ENCODE assay signal across 23 cellular contexts in the genomic region with DNA sequence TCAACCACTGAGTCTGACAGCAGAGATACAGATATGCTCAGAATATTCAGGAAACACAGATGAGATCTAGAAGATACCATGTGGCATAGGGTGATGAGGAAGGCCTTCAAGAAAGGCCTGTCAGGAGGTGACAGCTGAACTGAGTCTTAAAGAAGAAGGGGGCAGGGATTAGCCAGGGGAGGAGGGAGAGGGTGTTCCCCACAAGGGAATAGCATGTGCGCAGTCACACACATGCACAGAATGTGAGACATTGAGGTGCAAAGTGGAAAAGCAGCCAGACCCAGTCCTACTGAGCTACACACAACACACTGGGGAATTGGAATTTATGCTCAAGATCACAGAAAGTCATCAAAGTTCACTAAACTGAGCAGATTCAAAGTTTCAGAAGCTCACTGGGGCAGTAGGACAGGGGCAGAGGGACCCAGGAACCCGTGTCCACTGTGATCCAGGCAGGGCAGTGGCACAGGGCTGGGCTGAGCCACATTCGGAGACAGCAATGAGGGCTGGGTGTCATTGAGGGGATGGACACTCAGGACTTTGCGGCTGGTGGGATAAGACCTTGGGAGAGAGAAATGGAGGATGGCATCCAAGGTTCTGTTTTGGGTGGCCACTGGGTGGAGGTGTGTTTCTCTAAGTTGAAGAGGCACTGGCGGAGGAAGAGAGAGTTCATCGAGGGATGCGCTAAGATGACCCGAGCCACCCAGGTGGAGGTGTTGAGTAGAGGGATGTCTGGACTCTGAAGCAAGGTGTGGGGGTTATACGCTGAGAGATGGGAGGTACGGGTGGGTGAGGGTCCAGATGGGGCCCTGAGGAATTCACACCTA. TPM values are rescaled to one million over a fixed set of nuclear protein-coding genes. Genes with fewer than 3 reads are reported as not detected.
DNase-seq lines count a peak whose midpoint lies in the region; TF ChIP-seq lines count a peak whose summit lies in the region.
"Had no signal": no experiment of that assay in that cellular context is flagged by ENCODE, and none has a peak within 500 bp of the region (broad histone marks: within the 10 kb centered on the region; RNA-seq: fewer than 3 reads in every experiment).

No MANE protein-coding gene starts in this region.

- DNase-seq in D341Med (ENCODE audit: low spot score) (peak; percentile 11), H7 (peak; percentile 48), endodermal cell (peak; percentile 45), posterior vena cava (ENCODE audit: low spot score) (peak; percentile 58), mammary epithelial cell (no peak), germinal center (ENCODE audit: low spot score) (no peak), putamen (ENCODE audit: low spot score) (no peak)
- DNase-seq: CD4-positive, CD25-positive, alpha-beta regulatory T cell; DMS79; H9; HFFc6; MG63; NCI-H1048; NCI-H1417 treated with DMSO at 0.1 percent for 48 hours; NCI-H1930; NCI-H2227 treated with DMSO at 0.1 percent for 48 hours; NCI-H510A treated with DMSO at 0.1 percent for 48 hours; NCI-H82 had no signal

- WGBS in endodermal cell (ENCODE audit: insufficient coverage in 1 of 2, insufficient read length in 1 of 2), 2 experiments: 90 to 93% methylated on average over 10 of the region's 10 CpGs
- 90% methylated on average over 10 of the region's 10 CpGs for WGBS in mammary epithelial cell (ENCODE audit: low coverage, missing lambda C conversion rate)

- H3K27me3 ChIP-seq in H7 (ENCODE audit: control insufficient read depth, insufficient read depth, low read length) (peaks cover 43% of the 10 kb centered on the region), endodermal cell (ENCODE audit: control insufficient read depth, insufficient read depth, low read length, poor library complexity, severe bottlenecking) (peaks cover 59% of the 10 kb centered on the region), mammary epithelial cell (ENCODE audit: insufficient read depth, low read length) (peaks cover 4% of the 10 kb centered on the region)

- H4K20me1 ChIP-seq in mammary epithelial cell (ENCODE audit: insufficient read depth, low read length): no peaks in the 10 kb centered on the region

- BruUV-seq in mammary epithelial cell (replicated peaks; lab: Mats Ljungman, UMichigan): no TSS peak

- no peak overlapping the region for H3K4me2 ChIP-seq in mammary epithelial cell (ENCODE audit: insufficient read depth, low read depth, low read length)

- intact Hi-C loops in posterior vena cava (cut with DNase I): loop anchor here in 1 of 2 donors (5.0 kb wide), 1 partner anchor 574 kb away; no protein-coding TSS in a partner anchor
- intact Hi-C loops in mammary epithelial cell (cut with micrococcal nuclease): no loop called here

- H3K9ac ChIP-seq in endodermal cell (ENCODE audit: extremely low read depth, low read length, poor library complexity, severe bottlenecking): no peak overlapping the region
- H3K9ac ChIP-seq in mammary epithelial cell (ENCODE audit: insufficient read depth, low read length): no peak overlapping the region

- TF ChIP-seq CTCF in endodermal cell (conservative IDR thresholded peaks at IDR 0.05): peak; percentile 28
- TF ChIP-seq CTCF in mammary epithelial cell (conservative IDR thresholded peaks at IDR 0.05 in 1 of 2, IDR thresholded peaks at IDR 0.05 in 1 of 2; ENCODE audit: extremely low read depth in 1 of 2, insufficient read depth in 1 of 2, low read depth in 1 of 2, low read length in 2 of 2): no peak

- H3K9me3 Mint-ChIP-seq in endodermal cell: no peaks in the 10 kb centered on the region
- H3K9me3 Mint-ChIP-seq: CD4-positive, CD25-positive, alpha-beta regulatory T cell; H9; HFFc6 had no signal

- no peak overlapping the region for H3K4me3 Mint-ChIP-seq in endodermal cell
- H3K4me3 Mint-ChIP-seq: CD4-positive, CD25-positive, alpha-beta regulatory T cell; H9; HFFc6 had no signal

- peaks cover 58% of the 10 kb centered on the region for H3K27me3 Mint-ChIP-seq in endodermal cell (ENCODE audit: insufficient read depth)

- H2AFZ ChIP-seq in mammary epithelial cell (ENCODE audit: low read depth, low read length): no peak overlapping the region

- H3K36me3 ChIP-seq in H7 (replicated peaks; ENCODE audit: control insufficient read depth, insufficient read depth, low read length) (no peaks in the 10 kb centered on the region), endodermal cell (ENCODE audit: control insufficient read depth, insufficient read depth, low read length) (no peaks in the 10 kb centered on the region), mammary epithelial cell (ENCODE audit: insufficient read depth, low read length) (no peaks in the 10 kb centered on the region)
- H3K36me3 ChIP-seq: MG63 had no signal

- peaks cover 18% of the 10 kb centered on the region for H3K4me1 Mint-ChIP-seq in endodermal cell

- H3K27ac ChIP-seq in endodermal cell (ENCODE audit: low read depth, low read length) (no peak overlapping the region), mammary epithelial cell (ENCODE audit: insufficient read depth, low read depth, low read length) (no peak overlapping the region)

- no peak overlapping the region for H3K27ac Mint-ChIP-seq in endodermal cell
- H3K27ac Mint-ChIP-seq: CD4-positive, CD25-positive, alpha-beta regulatory T cell; HFFc6 had no signal

- dilution Hi-C loops in mammary epithelial cell (cut with HindIII; ENCODE audit: low sequenced_read_pairs): loop anchor here (5.0 kb wide), 3 partner anchors 89 to 369 kb away; no protein-coding TSS in a partner anchor

- CTCF ChIA-PET in mammary epithelial cell (lab: Charles Lee; ENCODE audit: low non-redundant PET): no interaction called here

- H3K79me2 ChIP-seq in mammary epithelial cell (ENCODE audit: insufficient read depth, low read length): no peaks in the 10 kb centered on the region

- H3K4me3 ChIP-seq in H7 (ENCODE audit: insufficient read depth, low read depth, low read length): no peak overlapping the region
- H3K4me3 ChIP-seq in endodermal cell (ENCODE audit: low read length): no peak overlapping the region
- H3K4me3 ChIP-seq in mammary epithelial cell (replicated peaks in 1 of 3; ENCODE audit: insufficient read depth in 1 of 3, low read depth in 2 of 3, low read length in 3 of 3): no peak overlapping the region
- H3K4me3 ChIP-seq: K562, MG63 had no signal

- in situ Hi-C loops in mammary epithelial cell (cut with MboI; ENCODE audit: low sequenced_read_pairs in 2 of 2): loop anchor here (5.0 to 25.0 kb wide), 4 partner anchors 94 to 367 kb away; no protein-coding TSS in a partner anchor

- H3K4me1 ChIP-seq in endodermal cell (ENCODE audit: control insufficient read depth, insufficient read depth, low read length) (peaks cover 10% of the 10 kb centered on the region), mammary epithelial cell (ENCODE audit: insufficient read depth, low read length) (peaks cover 10% of the 10 kb centered on the region)

- H3K9me3 ChIP-seq in endodermal cell (ENCODE audit: control insufficient read depth, low read length) (no peaks in the 10 kb centered on the region), mammary epithelial cell (replicated peaks; ENCODE audit: insufficient read depth, low read length) (no peaks in the 10 kb centered on the region)
- H3K9me3 ChIP-seq: MG63 had no signal

- no peaks in the 10 kb centered on the region for H3K36me3 Mint-ChIP-seq in endodermal cell (ENCODE audit: low read depth)
- H3K36me3 Mint-ChIP-seq: CD4-positive, CD25-positive, alpha-beta regulatory T cell had no signal

RNA-seq across cellular contexts. Expression of a gene that starts 2.8 kb away (rescaled TPM):
- 0.04 and 0.38 TPM in 2 replicates for total RNA-seq in H7 (2014; rRNA removed; shearing (Covaris generic))
- total RNA-seq in endodermal cell (1 to 10 TPM; 2.5 to 5.9 TPM), posterior vena cava (under 1 TPM; 0.10 to 0.19 TPM), mammary epithelial cell (under 1 TPM in 1 of 2 donors, not detected in 1; 0.17 TPM)
- 1.6 TPM for polyA plus RNA-seq in endodermal cell (2013, experiment 1 of 2)
- 0.79 TPM for polyA plus RNA-seq in endodermal cell (2013, experiment 2 of 2)
- 0.05 TPM for polyA plus RNA-seq in mammary epithelial cell
- not detected for polyA minus RNA-seq in mammary epithelial cell
- total RNA-seq: A673; CD4-positive, CD25-positive, alpha-beta regulatory T cell; HFFc6; LHCN-M2; Right ventricle myocardium inferior had no signal
- polyA plus RNA-seq: BJ; CD4-positive, CD25-positive, alpha-beta regulatory T cell had no signal

Comparison
In these comparisons a context has a peak if more than half of its experiments do, and no peak if none do; other contexts are left out.
1. DNase-seq: peak in D341Med (single experiment), H7 (single experiment), endodermal cell (single experiment) and posterior vena cava (single experiment); none in mammary epithelial cell (single experiment), germinal center (single experiment) and putamen (single experiment).